Comparison of ENCODE assay signal across 7 cellular contexts in genomic region chr15:90035835-90036220, GRCh38. TPM values are rescaled to one million over a fixed set of nuclear protein-coding genes. Genes with fewer than 3 reads are reported as not detected.
DNase-seq lines count a peak whose midpoint lies in the region; ATAC-seq and TF ChIP-seq lines count a peak whose summit lies in the region.

No MANE protein-coding gene starts in this region.

- 83% methylated on average over 7 of the region's 9 CpGs for WGBS in hepatocyte (ENCODE audit: low lambda C conversion rate, missing lambda C conversion rate)

- DNase-seq in WTC11 (ENCODE audit: low spot score) (no peak), hepatocyte (ENCODE audit: low spot score) (no peak), ecto neural progenitor cell (ENCODE audit: low spot score) (no peak), H4 (ENCODE audit: low spot score) (no peak)
- DNase-seq in stimulated activated effector memory CD8-positive, alpha-beta T cell treated with anti-CD3 and anti-CD28 coated beads, Interleukin-12 subunit alpha, Interleukin-12 subunit beta, amount 100 ng/mL, for 72 hours (ENCODE audit: low spot score in 2 of 2): no peak

- H3K27me3 ChIP-seq in Loucy (ENCODE audit: insufficient read depth, low read length, poor library complexity, severe bottlenecking): no peaks in the 10 kb centered on the region
- H3K27me3 ChIP-seq in hepatocyte: no peaks in the 10 kb centered on the region

- POLR2A ChIA-PET in WTC11 (lab: Charles Lee): interaction anchor here (1.6 kb wide), 1 partner anchor 67 kb away, joined by 5 read pairs; the partner anchor contains the start of gene IDH2

- peaks cover 4% of the 10 kb centered on the region; the same call in 1 of the 2 replicates for H3F3A ChIP-seq in Loucy (ENCODE audit: low read depth)

- H3K4me2 ChIP-seq in Loucy (ENCODE audit: low read depth, low read length, poor library complexity, severe bottlenecking) (peak overlapping the region; percentile 85), hepatocyte (no peak overlapping the region)

- no peak for TF ChIP-seq CTCF in Loucy (conservative IDR thresholded peaks at IDR 0.05; ENCODE audit: low read length)
- TF ChIP-seq CTCF in WTC11 (IDR thresholded peaks at IDR 0.05): no peak
- no peak for TF ChIP-seq CTCF in hepatocyte (IDR thresholded peaks at IDR 0.05; ENCODE audit: poor library complexity)

- H4K20me1 ChIP-seq in Loucy (ENCODE audit: insufficient read depth, low read length, poor library complexity, severe bottlenecking) (no peaks in the 10 kb centered on the region), hepatocyte (ENCODE audit: insufficient read depth, poor library complexity, severe bottlenecking) (no peaks in the 10 kb centered on the region)

- no peaks in the 10 kb centered on the region for H3K9me3 ChIP-seq in Loucy (ENCODE audit: insufficient read depth, low read depth, low read length)
- H3K9me3 ChIP-seq in hepatocyte (ENCODE audit: low read depth): no peaks in the 10 kb centered on the region

- peak overlapping the region; percentile 83 for H3K9ac ChIP-seq in Loucy (ENCODE audit: low read depth, low read length, poor library complexity, severe bottlenecking)

- no peaks in the 10 kb centered on the region for H3K9me3 Mint-ChIP-seq in WTC11
- H3K9me3 Mint-ChIP-seq in stimulated activated effector memory CD8-positive, alpha-beta T cell treated with anti-CD3 and anti-CD28 coated beads, Interleukin-12 subunit alpha, Interleukin-12 subunit beta, amount 100 ng/mL, for 72 hours: no peaks in the 10 kb centered on the region

- H3K4me1 ChIP-seq in Loucy (ENCODE audit: insufficient read depth, low read length, poor library complexity, severe bottlenecking): peaks cover 89% of the 10 kb centered on the region
- H3K4me1 ChIP-seq in hepatocyte (ENCODE audit: insufficient read depth): peaks cover 52% of the 10 kb centered on the region

- H3K79me2 ChIP-seq in Loucy (ENCODE audit: insufficient read depth, low read length) (peaks cover 71% of the 10 kb centered on the region), hepatocyte (peaks cover 84% of the 10 kb centered on the region)

- ATAC-seq in WTC11 (no peak), GM18907 (IDR thresholded peaks at IDR 0.05; ENCODE audit: unreplicated experiment) (no peak)
- no peak for ATAC-seq in stimulated activated effector memory CD8-positive, alpha-beta T cell treated with anti-CD3 and anti-CD28 coated beads, Interleukin-12 subunit alpha, Interleukin-12 subunit beta, amount 100 ng/mL, for 72 hours

- H2AFZ ChIP-seq in Loucy (ENCODE audit: low read length) (no peak overlapping the region), hepatocyte (no peak overlapping the region)

- no peaks in the 10 kb centered on the region for H3K27me3 Mint-ChIP-seq in WTC11 (ENCODE audit: low read depth)

- H3K9me2 ChIP-seq in Loucy (replicated peaks; ENCODE audit: low read depth, low read length): no peaks in the 10 kb centered on the region
- H3K9me2 ChIP-seq in hepatocyte (replicated peaks; ENCODE audit: insufficient read depth): no peaks in the 10 kb centered on the region

- H3K4me1 Mint-ChIP-seq in WTC11: peaks cover 70% of the 10 kb centered on the region
- H3K4me1 Mint-ChIP-seq in stimulated activated effector memory CD8-positive, alpha-beta T cell treated with anti-CD3 and anti-CD28 coated beads, Interleukin-12 subunit alpha, Interleukin-12 subunit beta, amount 100 ng/mL, for 72 hours: peaks cover 83% of the 10 kb centered on the region

- no peak overlapping the region for H3K4me3 Mint-ChIP-seq in WTC11
- no peak overlapping the region for H3K4me3 Mint-ChIP-seq in stimulated activated effector memory CD8-positive, alpha-beta T cell treated with anti-CD3 and anti-CD28 coated beads, Interleukin-12 subunit alpha, Interleukin-12 subunit beta, amount 100 ng/mL, for 72 hours

- H3K36me3 ChIP-seq in Loucy (ENCODE audit: insufficient read depth, low read length): no peaks in the 10 kb centered on the region
- no peaks in the 10 kb centered on the region for H3K36me3 ChIP-seq in hepatocyte (replicated peaks; ENCODE audit: insufficient read depth, low read depth)

- peak overlapping the region; percentile 94 for H3K27ac ChIP-seq in hepatocyte

- H3K36me3 Mint-ChIP-seq in WTC11: no peaks in the 10 kb centered on the region
- H3K36me3 Mint-ChIP-seq in stimulated activated effector memory CD8-positive, alpha-beta T cell treated with anti-CD3 and anti-CD28 coated beads, Interleukin-12 subunit alpha, Interleukin-12 subunit beta, amount 100 ng/mL, for 72 hours: peaks cover 8% of the 10 kb centered on the region

- H3K27ac Mint-ChIP-seq in WTC11: peak overlapping the region; percentile 72; the same call in 1 of the 2 replicates
- peak overlapping the region; percentile 90 for H3K27ac Mint-ChIP-seq in stimulated activated effector memory CD8-positive, alpha-beta T cell treated with anti-CD3 and anti-CD28 coated beads, Interleukin-12 subunit alpha, Interleukin-12 subunit beta, amount 100 ng/mL, for 72 hours

- CTCF ChIA-PET in WTC11 (lab: Charles Lee): interaction anchor here (0.7 kb wide), 1 partner anchor 38 kb away, joined by 4 read pairs; no protein-coding TSS in a partner anchor

- H3K4me3 ChIP-seq in Loucy (ENCODE audit: low read length, poor library complexity, severe bottlenecking) (no peak overlapping the region), hepatocyte (no peak overlapping the region)

TF ChIP-seq in WTC11, 78 proteins besides CTCF, POLR2A, EP300 and RAD21 (continues in another document):
- no peak for TF ChIP-seq TEAD1 (CRISPR knock-in tag; IDR thresholded peaks at IDR 0.05)
- TF ChIP-seq IRF2 (CRISPR knock-in tag; IDR thresholded peaks at IDR 0.05; ENCODE audit: borderline replicate concordance, low read depth): no peak
- TF ChIP-seq PRRX2 (CRISPR knock-in tag; IDR thresholded peaks at IDR 0.05): no peak
- TF ChIP-seq GRHL2 (CRISPR knock-in tag; IDR thresholded peaks at IDR 0.05; ENCODE audit: insufficient replicate concordance, severe bottlenecking): no peak
- TF ChIP-seq USF2 (CRISPR knock-in tag; IDR thresholded peaks at IDR 0.05): no peak
- no peak for TF ChIP-seq FOXK1 (CRISPR knock-in tag; IDR thresholded peaks at IDR 0.05)
- no peak for TF ChIP-seq TEAD4 (CRISPR knock-in tag; IDR thresholded peaks at IDR 0.05)
- TF ChIP-seq ATF1 (CRISPR knock-in tag; IDR thresholded peaks at IDR 0.05): no peak
- TF ChIP-seq MYBL2 (CRISPR knock-in tag; IDR thresholded peaks at IDR 0.05): no peak
- TF ChIP-seq CREM (CRISPR knock-in tag; IDR thresholded peaks at IDR 0.05): no peak
- no peak for TF ChIP-seq ELF4 (CRISPR knock-in tag; IDR thresholded peaks at IDR 0.05; ENCODE audit: low read depth)
- no peak for TF ChIP-seq ZNF281 (CRISPR knock-in tag; IDR thresholded peaks at IDR 0.05)
- no peak for TF ChIP-seq ZNF138 (CRISPR knock-in tag; conservative IDR thresholded peaks at IDR 0.05)
- TF ChIP-seq CDX4 (CRISPR knock-in tag; IDR thresholded peaks at IDR 0.05; ENCODE audit: borderline replicate concordance): no peak
- TF ChIP-seq NR1H2 (CRISPR knock-in tag; IDR thresholded peaks at IDR 0.05): no peak
- TF ChIP-seq ZMAT4 (CRISPR knock-in tag; IDR thresholded peaks at IDR 0.05): no peak

RNA-seq across cellular contexts. Expression of gene ZNF710, which starts 34.7 kb away (rescaled TPM):
- total RNA-seq in WTC11 (2021): 22.3 to 25.9 TPM (median 24.0 TPM) in 3 replicates
- 14.2 and 17.2 TPM in 2 replicates for total RNA-seq in hepatocyte
- polyA plus RNA-seq in hepatocyte: 14.5 and 19.7 TPM in 2 replicates
- 4.7 and 8.4 TPM in 2 replicates for total RNA-seq in H4 (2014; rRNA removed; shearing (Covaris generic))
